In the genomic region with DNA sequence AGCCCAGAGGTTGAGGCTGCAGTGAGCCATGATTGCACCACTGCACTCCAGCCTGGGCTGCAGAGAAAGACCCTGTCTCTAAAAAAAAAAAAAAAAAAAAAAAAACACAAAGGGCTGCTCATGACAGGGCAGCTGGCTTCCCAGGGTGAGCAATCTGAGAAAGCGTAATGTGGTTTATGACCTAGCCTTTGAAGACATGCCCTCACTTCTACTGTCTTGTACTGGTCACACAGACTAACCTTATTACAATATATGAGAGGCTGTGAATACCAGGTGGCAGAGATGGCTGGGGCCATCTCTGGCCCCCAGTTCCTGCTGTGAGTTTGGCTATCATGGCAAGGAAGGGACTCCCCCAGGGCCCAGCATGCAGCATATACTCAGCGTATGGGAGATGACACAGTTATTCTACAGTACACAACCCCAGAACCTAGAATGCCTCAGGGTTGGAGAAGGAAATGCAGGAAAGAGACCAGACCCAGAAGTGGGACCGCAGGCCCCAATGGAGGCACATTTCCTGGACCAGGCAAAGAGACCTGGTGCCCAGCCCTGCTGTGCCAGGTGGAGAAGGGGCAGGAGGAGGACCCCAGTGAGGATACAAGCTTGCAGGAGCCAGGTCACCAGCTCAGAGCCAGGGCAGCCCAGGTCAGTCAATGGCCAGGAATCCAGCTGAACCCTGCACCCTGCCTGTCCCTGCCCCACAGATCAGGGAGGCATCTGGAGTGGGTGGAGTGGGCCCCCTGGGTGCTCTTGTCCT, we compare ENCODE assay signal across 27 cellular contexts. TPM values are rescaled to one million over a fixed set of nuclear protein-coding genes. Genes with fewer than 3 reads are reported as not detected.
DNase-seq lines count a peak whose midpoint lies in the region; ATAC-seq and TF ChIP-seq lines count a peak whose summit lies in the region.
"Had no signal": no experiment of that assay in that cellular context is flagged by ENCODE, and none has a peak within 500 bp of the region (broad histone marks: within the 10 kb centered on the region; RNA-seq: fewer than 3 reads in every experiment).

No MANE protein-coding gene starts in this region.

- H3K27me3 ChIP-seq in Loucy (ENCODE audit: insufficient read depth, low read length, poor library complexity, severe bottlenecking) (no peaks in the 10 kb centered on the region), neural progenitor cell (no peaks in the 10 kb centered on the region), Peyer's patch (no peaks in the 10 kb centered on the region)
- H3K27me3 ChIP-seq: cardiac muscle cell had no signal

- peaks cover 4% of the 10 kb centered on the region for H3K36me3 Mint-ChIP-seq in neural progenitor cell
- no peaks in the 10 kb centered on the region for H3K36me3 Mint-ChIP-seq in activated CD4-positive, alpha-beta T cell treated with anti-CD3 and anti-CD28 coated beads for 36 hours (ENCODE audit: low read depth)
- H3K36me3 Mint-ChIP-seq: mesothelial cell of epicardium had no signal

- H3K4me2 ChIP-seq in Loucy (ENCODE audit: low read depth, low read length, poor library complexity, severe bottlenecking) (peak overlapping the region; percentile 91), neural progenitor cell (no peak overlapping the region)

- CTCF ChIA-PET in activated CD4-positive, alpha-beta T cell treated with anti-CD3 and anti-CD28 coated beads for 36 hours (lab: Charles Lee) = interaction anchor here (0.6 kb wide), 1 partner anchor 28 kb away, joined by 3 read pairs; no protein-coding TSS in a partner anchor

- H3F3A ChIP-seq in Loucy (ENCODE audit: low read depth) (peaks cover 5% of the 10 kb centered on the region; the same call in 1 of the 2 replicates), neural progenitor cell (ENCODE audit: low read depth) (no peaks in the 10 kb centered on the region)

- no peak for TF ChIP-seq CTCF in Loucy (conservative IDR thresholded peaks at IDR 0.05; ENCODE audit: low read length)
- no peak for TF ChIP-seq CTCF in neural progenitor cell (IDR thresholded peaks at IDR 0.05)
- TF ChIP-seq CTCF in Peyer's patch (IDR thresholded peaks at IDR 0.05) = no peak

- no peak overlapping the region for H3K27ac ChIP-seq in neural progenitor cell
- H3K27ac ChIP-seq in Peyer's patch = no peak overlapping the region
- H3K27ac ChIP-seq: C4-2B, cardiac muscle cell, heart right ventricle, left ventricle myocardium inferior, parathyroid adenoma, SJSA1, VCaP had no signal

- H3K4me1 Mint-ChIP-seq in neural progenitor cell = peaks cover 14% of the 10 kb centered on the region
- no peaks in the 10 kb centered on the region for H3K4me1 Mint-ChIP-seq in activated CD4-positive, alpha-beta T cell treated with anti-CD3 and anti-CD28 coated beads for 36 hours
- H3K4me1 Mint-ChIP-seq: mesothelial cell of epicardium, T-helper 17 cell had no signal

- H3K27me3 Mint-ChIP-seq in neural progenitor cell (ENCODE audit: insufficient read depth, low read depth) = peaks cover 15% of the 10 kb centered on the region
- peaks cover 3% of the 10 kb centered on the region for H3K27me3 Mint-ChIP-seq in activated CD4-positive, alpha-beta T cell treated with anti-CD3 and anti-CD28 coated beads for 36 hours
- H3K27me3 Mint-ChIP-seq: natural killer cell treated with Interleukin-12 subunit alpha and Interleukin-12 subunit beta and Interleukin-15 and Interleukin-18, amount 100 ng/mL, for 72 hours had no signal

- H3K9me3 Mint-ChIP-seq in neural progenitor cell = peaks cover 8% of the 10 kb centered on the region
- H3K9me3 Mint-ChIP-seq in activated CD4-positive, alpha-beta T cell treated with anti-CD3 and anti-CD28 coated beads for 36 hours (ENCODE audit: low read depth) = peaks cover 3% of the 10 kb centered on the region

- H3K36me3 ChIP-seq in Loucy (ENCODE audit: insufficient read depth, low read length) = no peaks in the 10 kb centered on the region
- H3K36me3 ChIP-seq in neural progenitor cell = no peaks in the 10 kb centered on the region
- no peaks in the 10 kb centered on the region for H3K36me3 ChIP-seq in Peyer's patch
- H3K36me3 ChIP-seq: cardiac muscle cell, heart right ventricle, left ventricle myocardium inferior, SJSA1 had no signal

- H2AFZ ChIP-seq in Loucy (ENCODE audit: low read length) (no peak overlapping the region), neural progenitor cell (replicated peaks) (no peak overlapping the region)
- H2AFZ ChIP-seq: parathyroid adenoma had no signal

- no peaks in the 10 kb centered on the region for H3K9me2 ChIP-seq in Loucy (replicated peaks; ENCODE audit: low read depth, low read length)

- peak overlapping the region; percentile 42 for H3K27ac Mint-ChIP-seq in neural progenitor cell
- H3K27ac Mint-ChIP-seq in activated CD4-positive, alpha-beta T cell treated with anti-CD3 and anti-CD28 coated beads for 36 hours = no peak overlapping the region
- H3K27ac Mint-ChIP-seq: activated CD8-positive, alpha-beta T cell treated with anti-CD3 and anti-CD28 coated beads for 36 hours; mesothelial cell of epicardium; natural killer cell treated with Interleukin-12 subunit alpha and Interleukin-12 subunit beta and Interleukin-15 and Interleukin-18, amount 100 ng/mL, for 72 hours; T-helper 17 cell had no signal

- H3K9me3 ChIP-seq in Loucy (ENCODE audit: insufficient read depth, low read depth, low read length) = peaks cover 10% of the 10 kb centered on the region; the same call in 1 of the 2 replicates
- no peaks in the 10 kb centered on the region for H3K9me3 ChIP-seq in neural progenitor cell (ENCODE audit: low read depth)
- H3K9me3 ChIP-seq in Peyer's patch = no peaks in the 10 kb centered on the region

- no peak overlapping the region for H3K4me3 Mint-ChIP-seq in neural progenitor cell
- no peak overlapping the region for H3K4me3 Mint-ChIP-seq in activated CD4-positive, alpha-beta T cell treated with anti-CD3 and anti-CD28 coated beads for 36 hours
- H3K4me3 Mint-ChIP-seq: activated CD8-positive, alpha-beta T cell treated with anti-CD3 and anti-CD28 coated beads for 36 hours; mesothelial cell of epicardium; natural killer cell treated with Interleukin-12 subunit alpha and Interleukin-12 subunit beta and Interleukin-15 and Interleukin-18, amount 100 ng/mL, for 72 hours; T-helper 17 cell had no signal

- H3K4me3 ChIP-seq in Loucy (ENCODE audit: low read length, poor library complexity, severe bottlenecking) = no peak overlapping the region
- H3K4me3 ChIP-seq in neural progenitor cell = no peak overlapping the region
- H3K4me3 ChIP-seq in Peyer's patch = no peak overlapping the region
- H3K4me3 ChIP-seq: cardiac muscle cell, heart right ventricle, left ventricle myocardium inferior, SJSA1 had no signal

- no peaks in the 10 kb centered on the region for H4K20me1 ChIP-seq in Loucy (ENCODE audit: insufficient read depth, low read length, poor library complexity, severe bottlenecking)
- no peaks in the 10 kb centered on the region for H4K20me1 ChIP-seq in neural progenitor cell (ENCODE audit: low read depth)

- TF ChIP-seq POLR2A in Peyer's patch (IDR thresholded peaks at IDR 0.05) = no peak

- POLR2A ChIA-PET in activated CD4-positive, alpha-beta T cell treated with anti-CD3 and anti-CD28 coated beads for 36 hours (lab: Charles Lee) = no interaction called here

- intact Hi-C loops in activated CD4-positive, alpha-beta T cell treated with anti-CD3 and anti-CD28 coated beads for 36 hours (cut with DNase I, micrococcal nuclease) = no loop called here

- no peak for DNase-seq in neural progenitor cell (ENCODE audit: low spot score)
- DNase-seq in activated CD4-positive, alpha-beta T cell treated with anti-CD3 and anti-CD28 coated beads for 36 hours = no peak
- DNase-seq in Peyer's patch = no peak
- DNase-seq in Ammon's horn (ENCODE audit: low spot score) = no peak
- no peak for DNase-seq in NCI-H774 (lab: John Stamatoyannopoulos, UW)
- DNase-seq: activated CD8-positive, alpha-beta T cell treated with anti-CD3 and anti-CD28 coated beads for 36 hours; activated naive CD4-positive, alpha-beta T cell treated with Interleukin-2 at 50 U/mL for 16 hours; activated T-cell treated with anti-CD3 and anti-CD28 coated beads, Interleukin-2, amount 50 U/mL, for 1 hour; amygdala; dermis blood vessel endothelial cell; heart right ventricle; left ventricle myocardium inferior; NCI-H1417 treated with DMSO at 0.1 percent for 48 hours; NCI-H2171; T-helper 17 cell had no signal

- H3K9ac ChIP-seq in Loucy (ENCODE audit: low read depth, low read length, poor library complexity, severe bottlenecking) = peak overlapping the region; percentile 72
- no peak overlapping the region for H3K9ac ChIP-seq in neural progenitor cell
- H3K9ac ChIP-seq: parathyroid adenoma had no signal

- H3K4me1 ChIP-seq in Loucy (ENCODE audit: insufficient read depth, low read length, poor library complexity, severe bottlenecking) (peaks cover 48% of the 10 kb centered on the region), neural progenitor cell (no peaks in the 10 kb centered on the region), Peyer's patch (no peaks in the 10 kb centered on the region)
- H3K4me1 ChIP-seq: heart right ventricle, left ventricle myocardium inferior, parathyroid adenoma, SJSA1 had no signal

- ATAC-seq in GM18520 (IDR thresholded peaks at IDR 0.05; ENCODE audit: unreplicated experiment) (peak; percentile 30), HG02798 (IDR thresholded peaks at IDR 0.05; ENCODE audit: poor library complexity, unreplicated experiment) (peak; percentile 19)
- ATAC-seq in activated CD4-positive, alpha-beta T cell treated with anti-CD3 and anti-CD28 coated beads for 36 hours = no peak
- ATAC-seq: activated CD8-positive, alpha-beta T cell treated with anti-CD3 and anti-CD28 coated beads for 36 hours; heart right ventricle; sciatic nerve; T-helper 17 cell had no signal

- H3K79me2 ChIP-seq in Loucy (ENCODE audit: insufficient read depth, low read length) (no peaks in the 10 kb centered on the region), neural progenitor cell (ENCODE audit: low read depth) (no peaks in the 10 kb centered on the region)
- H3K79me2 ChIP-seq: parathyroid adenoma had no signal

RNA-seq across cellular contexts. Expression of a gene that starts 26.3 kb away (rescaled TPM):
- total RNA-seq in neural progenitor cell (ENCODE audit: low replicate concordance) (5.6 and 10.5 TPM in 2 replicates), Peyer's patch (1 to 10 TPM in 3 of 4 donors, under 1 TPM in 1; 0.94 to 4.2 (median 3.9) TPM)
- not detected for total RNA-seq in activated CD4-positive, alpha-beta T cell treated with anti-CD3 and anti-CD28 coated beads for 36 hours
- total RNA-seq: cardiac muscle cell, M059J, T-helper 17 cell had no signal
